Comparison of ENCODE assay signal across 8 cellular contexts in genomic region chr12:6539276-6540134, GRCh38. TPM values are rescaled to one million over a fixed set of nuclear protein-coding genes. Genes with fewer than 3 reads are reported as not detected.
DNase-seq lines count a peak whose midpoint lies in the region; ATAC-seq and TF ChIP-seq lines count a peak whose summit lies in the region.

No MANE protein-coding gene starts in this region.

- H3K4me1 ChIP-seq in uterus: peaks cover 3 to 23% of the 10 kb centered on the region in 2 donors

- peak; percentile 28 for ATAC-seq in left colon
- no peak for ATAC-seq in HG02884 (IDR thresholded peaks at IDR 0.05; ENCODE audit: unreplicated experiment)

- H3K4me3 Mint-ChIP-seq in activated naive CD4-positive, alpha-beta T cell treated with anti-CD3 and anti-CD28 coated beads, Interleukin-2, amount 50 U/mL, for 24 hours: peak overlapping the region; percentile 76
- no peak overlapping the region for H3K4me3 Mint-ChIP-seq in activated naive CD4-positive, alpha-beta T cell treated with anti-CD3 and anti-CD28 coated beads for 36 hours
- H3K4me3 Mint-ChIP-seq in activated T-helper 1 cell treated with anti-CD3 and anti-CD28 coated beads, Interleukin-12 subunit alpha, Interleukin-12 subunit beta, Interleukin-2, Interleukin-4 antibody, amounts not matched to agents 30 ng/mL and 10 ng/mL and 1 ng/mL, durations not matched to agents 14 hours and 24 hours and 36 hours: peak overlapping the region; percentile 48

- TF ChIP-seq CTCF in uterus (IDR thresholded peaks at IDR 0.05): no peak

- H3K27ac ChIP-seq in uterus: peak overlapping the region; percentile 81 to 84

- no peaks in the 10 kb centered on the region for H3K36me3 ChIP-seq in uterus

- H3K27me3 Mint-ChIP-seq in activated naive CD4-positive, alpha-beta T cell treated with anti-CD3 and anti-CD28 coated beads, Interleukin-2, amount 50 U/mL, for 24 hours: no peaks in the 10 kb centered on the region
- no peaks in the 10 kb centered on the region for H3K27me3 Mint-ChIP-seq in activated naive CD4-positive, alpha-beta T cell treated with anti-CD3 and anti-CD28 coated beads for 36 hours (ENCODE audit: low read depth)
- H3K27me3 Mint-ChIP-seq in activated T-helper 1 cell treated with anti-CD3 and anti-CD28 coated beads, Interleukin-12 subunit alpha, Interleukin-12 subunit beta, Interleukin-2, Interleukin-4 antibody, amounts not matched to agents 30 ng/mL and 10 ng/mL and 1 ng/mL, durations not matched to agents 14 hours and 24 hours and 36 hours (ENCODE audit: insufficient read depth): no peaks in the 10 kb centered on the region

- peak overlapping the region; percentile 66 for H3K27ac Mint-ChIP-seq in activated naive CD4-positive, alpha-beta T cell treated with anti-CD3 and anti-CD28 coated beads, Interleukin-2, amount 50 U/mL, for 24 hours
- H3K27ac Mint-ChIP-seq in activated naive CD4-positive, alpha-beta T cell treated with anti-CD3 and anti-CD28 coated beads for 36 hours: no peak overlapping the region
- peak overlapping the region; percentile 91 for H3K27ac Mint-ChIP-seq in activated T-helper 1 cell treated with anti-CD3 and anti-CD28 coated beads, Interleukin-12 subunit alpha, Interleukin-12 subunit beta, Interleukin-2, Interleukin-4 antibody, amounts not matched to agents 30 ng/mL and 10 ng/mL and 1 ng/mL, durations not matched to agents 14 hours and 24 hours and 36 hours

- peaks cover 46% of the 10 kb centered on the region for H3K4me1 Mint-ChIP-seq in activated naive CD4-positive, alpha-beta T cell treated with anti-CD3 and anti-CD28 coated beads, Interleukin-2, amount 50 U/mL, for 24 hours
- H3K4me1 Mint-ChIP-seq in activated naive CD4-positive, alpha-beta T cell treated with anti-CD3 and anti-CD28 coated beads for 36 hours (ENCODE audit: low read depth): peaks cover 57% of the 10 kb centered on the region
- H3K4me1 Mint-ChIP-seq in activated T-helper 1 cell treated with anti-CD3 and anti-CD28 coated beads, Interleukin-12 subunit alpha, Interleukin-12 subunit beta, Interleukin-2, Interleukin-4 antibody, amounts not matched to agents 30 ng/mL and 10 ng/mL and 1 ng/mL, durations not matched to agents 14 hours and 24 hours and 36 hours (ENCODE audit: low read depth): peaks cover 62% of the 10 kb centered on the region

- no peaks in the 10 kb centered on the region for H3K9me3 ChIP-seq in uterus

- no peak overlapping the region for H3K4me3 ChIP-seq in uterus

- intact Hi-C loops in activated naive CD4-positive, alpha-beta T cell treated with anti-CD3 and anti-CD28 coated beads for 36 hours (cut with micrococcal nuclease): no loop called here
- intact Hi-C loops in activated T-helper 1 cell treated with anti-CD3 and anti-CD28 coated beads, Interleukin-12 subunit alpha, Interleukin-12 subunit beta, Interleukin-2, Interleukin-4 antibody, amounts not matched to agents 30 ng/mL and 10 ng/mL and 1 ng/mL, durations not matched to agents 14 hours and 24 hours and 36 hours (cut with micrococcal nuclease): loop anchor here (10.0 kb wide), 1 partner anchor 405 kb away; the partner anchor contains the start of genes C12orf57 and RNU7-1
- intact Hi-C loops in left colon (cut with DNase I, micrococcal nuclease) (loop anchor here in 1 of 2 donors (10.0 kb wide), 2 partner anchors 115 to 205 kb away; no protein-coding TSS in a partner anchor), uterus (cut with DNase I; ENCODE audit: low total_unique reads) (loop anchor here (5.0 to 10.0 kb wide), 2 partner anchors 117 to 205 kb away; no protein-coding TSS in a partner anchor)

- CTCF ChIA-PET in activated naive CD4-positive, alpha-beta T cell treated with anti-CD3 and anti-CD28 coated beads for 36 hours (lab: Charles Lee): interaction anchor here (0.7 to 7.7 kb wide), 13 partner anchors 7 to 213 kb away, joined by 3 to 65 read pairs (median 6); partner anchors contain the start of gene IFFO1

- no peak for DNase-seq in activated naive CD4-positive, alpha-beta T cell treated with anti-CD3 and anti-CD28 coated beads for 36 hours
- DNase-seq in activated T-helper 1 cell treated with anti-CD3 and anti-CD28 coated beads, Interleukin-12 subunit alpha, Interleukin-12 subunit beta, Interleukin-2, Interleukin-4 antibody, amounts not matched to agents 30 ng/mL and 10 ng/mL and 1 ng/mL, durations not matched to agents 14 hours and 24 hours and 36 hours (ENCODE audit: low spot score): no peak
- no peak for DNase-seq in left colon
- no peak for DNase-seq in uterus
- no peak for DNase-seq in NCI-H1694 treated with DMSO at 0.1 percent for 48 hours (lab: John Stamatoyannopoulos, UW)
- DNase-seq in iPS-NIHi7 (ENCODE audit: extremely low spot score): no peak

- H3K36me3 Mint-ChIP-seq in activated naive CD4-positive, alpha-beta T cell treated with anti-CD3 and anti-CD28 coated beads, Interleukin-2, amount 50 U/mL, for 24 hours: peaks cover 16% of the 10 kb centered on the region
- peaks cover 40% of the 10 kb centered on the region for H3K36me3 Mint-ChIP-seq in activated naive CD4-positive, alpha-beta T cell treated with anti-CD3 and anti-CD28 coated beads for 36 hours (ENCODE audit: low read depth)
- peaks cover 59% of the 10 kb centered on the region for H3K36me3 Mint-ChIP-seq in activated T-helper 1 cell treated with anti-CD3 and anti-CD28 coated beads, Interleukin-12 subunit alpha, Interleukin-12 subunit beta, Interleukin-2, Interleukin-4 antibody, amounts not matched to agents 30 ng/mL and 10 ng/mL and 1 ng/mL, durations not matched to agents 14 hours and 24 hours and 36 hours (ENCODE audit: low read depth)

- H3K27me3 ChIP-seq in uterus: no peaks in the 10 kb centered on the region

- no peak for TF ChIP-seq POLR2A in uterus (IDR thresholded peaks at IDR 0.05)

- H3K9me3 Mint-ChIP-seq in activated naive CD4-positive, alpha-beta T cell treated with anti-CD3 and anti-CD28 coated beads, Interleukin-2, amount 50 U/mL, for 24 hours: no peaks in the 10 kb centered on the region
- H3K9me3 Mint-ChIP-seq in activated naive CD4-positive, alpha-beta T cell treated with anti-CD3 and anti-CD28 coated beads for 36 hours: no peaks in the 10 kb centered on the region
- no peaks in the 10 kb centered on the region for H3K9me3 Mint-ChIP-seq in activated T-helper 1 cell treated with anti-CD3 and anti-CD28 coated beads, Interleukin-12 subunit alpha, Interleukin-12 subunit beta, Interleukin-2, Interleukin-4 antibody, amounts not matched to agents 30 ng/mL and 10 ng/mL and 1 ng/mL, durations not matched to agents 14 hours and 24 hours and 36 hours

RNA-seq across cellular contexts. Expression of gene GAPDH, which starts 5.2 kb away (rescaled TPM):
- 1,000 to 10,000 TPM; 6,537 to 6,787 TPM for total RNA-seq in activated naive CD4-positive, alpha-beta T cell treated with anti-CD3 and anti-CD28 coated beads for 36 hours
- total RNA-seq in activated T-helper 1 cell treated with anti-CD3 and anti-CD28 coated beads, Interleukin-12 subunit alpha, Interleukin-12 subunit beta, Interleukin-2, Interleukin-4 antibody, amounts not matched to agents 30 ng/mL and 10 ng/mL and 1 ng/mL, durations not matched to agents 14 hours and 24 hours and 36 hours: 4,315 and 4,318 TPM in 2 replicates
- total RNA-seq in left colon: 1,000 to 10,000 TPM; 2,230 to 2,756 TPM
- 1,000 to 10,000 TPM in 2 of 4 donors, 100 to 1,000 TPM in 2; 962 to 1,122 (median 1,020) TPM for total RNA-seq in uterus

RNA-seq across cellular contexts. Expression of gene IFFO1, which starts 16.3 kb away (rescaled TPM):
- total RNA-seq in activated naive CD4-positive, alpha-beta T cell treated with anti-CD3 and anti-CD28 coated beads for 36 hours: 1 to 10 TPM; 8.0 to 9.0 TPM
- 19.5 and 19.9 TPM in 2 replicates for total RNA-seq in activated T-helper 1 cell treated with anti-CD3 and anti-CD28 coated beads, Interleukin-12 subunit alpha, Interleukin-12 subunit beta, Interleukin-2, Interleukin-4 antibody, amounts not matched to agents 30 ng/mL and 10 ng/mL and 1 ng/mL, durations not matched to agents 14 hours and 24 hours and 36 hours
- total RNA-seq in left colon (1 to 10 TPM; 3.8 to 7.2 TPM), uterus (10 to 100 TPM; 17.1 to 50.6 (median 32.8) TPM)

RNA-seq across cellular contexts. Expression of gene NOP2, which starts 28.6 kb away (rescaled TPM):
- total RNA-seq in activated naive CD4-positive, alpha-beta T cell treated with anti-CD3 and anti-CD28 coated beads for 36 hours: 10 to 100 TPM; 61.3 to 62.9 TPM
- 194 and 196 TPM in 2 replicates for total RNA-seq in activated T-helper 1 cell treated with anti-CD3 and anti-CD28 coated beads, Interleukin-12 subunit alpha, Interleukin-12 subunit beta, Interleukin-2, Interleukin-4 antibody, amounts not matched to agents 30 ng/mL and 10 ng/mL and 1 ng/mL, durations not matched to agents 14 hours and 24 hours and 36 hours
- 10 to 100 TPM; 22.2 to 34.4 TPM for total RNA-seq in left colon
- 10 to 100 TPM in 2 of 4 donors, 1 to 10 TPM in 2; 4.1 to 47.6 (median 10.1) TPM for total RNA-seq in uterus

RNA-seq across cellular contexts. Expression of gene NCAPD2, which starts 45.6 kb away (rescaled TPM):
- 100 to 1,000 TPM; 252 to 261 TPM for total RNA-seq in activated naive CD4-positive, alpha-beta T cell treated with anti-CD3 and anti-CD28 coated beads for 36 hours
- total RNA-seq in activated T-helper 1 cell treated with anti-CD3 and anti-CD28 coated beads, Interleukin-12 subunit alpha, Interleukin-12 subunit beta, Interleukin-2, Interleukin-4 antibody, amounts not matched to agents 30 ng/mL and 10 ng/mL and 1 ng/mL, durations not matched to agents 14 hours and 24 hours and 36 hours: 91.6 and 93.4 TPM in 2 replicates
- 10 to 100 TPM; 21.9 to 29.4 TPM for total RNA-seq in left colon
- total RNA-seq in uterus: 100 to 1,000 TPM in 1 of 4 donors, 10 to 100 TPM in 2, 1 to 10 TPM in 1; 2.8 to 145 (median 19.3) TPM

RNA-seq across cellular contexts. Expression of gene MRPL51, which starts 46.4 kb away (rescaled TPM):
- total RNA-seq in activated naive CD4-positive, alpha-beta T cell treated with anti-CD3 and anti-CD28 coated beads for 36 hours: 100 to 1,000 TPM; 273 to 278 TPM
- total RNA-seq in activated T-helper 1 cell treated with anti-CD3 and anti-CD28 coated beads, Interleukin-12 subunit alpha, Interleukin-12 subunit beta, Interleukin-2, Interleukin-4 antibody, amounts not matched to agents 30 ng/mL and 10 ng/mL and 1 ng/mL, durations not matched to agents 14 hours and 24 hours and 36 hours: 250 and 258 TPM in 2 replicates
- 100 to 1,000 TPM; 124 to 131 TPM for total RNA-seq in left colon
- total RNA-seq in uterus: 10 to 100 TPM; 14.1 to 83.7 (median 36.4) TPM
